9 cellular contexts compared by ENCODE assay signal in the genomic region with DNA sequence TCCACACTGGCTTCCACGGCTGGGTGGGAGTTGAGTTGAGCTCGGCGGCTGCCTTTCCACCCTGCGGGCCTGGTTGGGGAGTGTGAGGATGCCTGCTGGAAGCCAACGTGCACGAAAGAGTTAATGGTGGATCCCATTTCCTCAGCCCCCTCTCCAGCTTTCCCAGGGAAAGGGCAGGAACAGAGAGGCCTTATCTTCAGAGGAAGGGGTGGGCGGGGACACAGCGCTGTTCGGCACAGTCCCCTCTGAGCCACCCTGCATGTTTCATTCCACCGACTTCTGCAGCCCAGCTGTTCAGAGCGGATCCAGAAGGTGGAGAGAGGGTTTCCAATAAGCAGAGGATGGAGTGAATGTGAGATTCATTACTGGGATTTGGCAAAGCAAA.
DNase-seq lines count a peak whose midpoint lies in the region.
"Had no signal": no experiment of that assay in that cellular context is flagged by ENCODE, and none has a peak within 500 bp of the region (broad histone marks: within the 10 kb centered on the region; RNA-seq: fewer than 3 reads in every experiment).

No MANE protein-coding gene starts in this region.

- no peaks in the 10 kb centered on the region for H3K27me3 ChIP-seq in thymus (ENCODE audit: control insufficient read depth, insufficient read depth)

- no peaks in the 10 kb centered on the region for H3K27me3 Mint-ChIP-seq in activated naive CD8-positive, alpha-beta T cell

- H3K27ac ChIP-seq in thymus (ENCODE audit: low read depth) = peak overlapping the region; percentile 86

- H3K4me3 Mint-ChIP-seq in activated naive CD8-positive, alpha-beta T cell = peak overlapping the region; percentile 91

- peaks cover 12% of the 10 kb centered on the region for H3K36me3 ChIP-seq in thymus (ENCODE audit: control insufficient read depth, insufficient read depth)

- peak; percentile 71 for DNase-seq in activated CD8-positive, alpha-beta memory T cell treated with anti-CD3 and anti-CD28 coated beads for 24 hours
- DNase-seq in activated CD8-positive, alpha-beta memory T cell treated with anti-CD3 and anti-CD28 coated beads, Interleukin-2, amount 50 U/mL, for 4 hours = no peak
- peak; percentile 67 for DNase-seq in iPS-NIHi7 (ENCODE audit: extremely low spot score)
- no peak for DNase-seq in ACHN
- no peak for DNase-seq in NCI-H187 (lab: John Stamatoyannopoulos, UW)
- no peak for DNase-seq in NCI-H2227 (lab: John Stamatoyannopoulos, UW; ENCODE audit: unreplicated experiment)
- DNase-seq: KG1 had no signal

- no peaks in the 10 kb centered on the region for H3K9me3 ChIP-seq in thymus (ENCODE audit: control insufficient read depth)

- H3K27ac Mint-ChIP-seq in activated naive CD8-positive, alpha-beta T cell = peak overlapping the region; percentile 100

- no peaks in the 10 kb centered on the region for H3K36me3 Mint-ChIP-seq in activated naive CD8-positive, alpha-beta T cell

- in situ Hi-C loops in ACHN (cut with HindIII; ENCODE audit: low pct_ligation_motif_present, low pct_unique_long_range_greater_than_20kb, low sequenced_read_pairs) = loop anchor here (25.0 kb wide), 1 partner anchor 99 kb away; no protein-coding TSS in a partner anchor

- 85% methylated on average over 11 of the region's 11 CpGs for WGBS in thymus

- no peaks in the 10 kb centered on the region for H3K9me3 Mint-ChIP-seq in activated naive CD8-positive, alpha-beta T cell (ENCODE audit: low read depth)

- peaks cover 91% of the 10 kb centered on the region for H3K4me1 Mint-ChIP-seq in activated naive CD8-positive, alpha-beta T cell (ENCODE audit: low read depth)

- H3K4me1 ChIP-seq in thymus (ENCODE audit: control insufficient read depth, insufficient read depth, low read length) = peaks cover 87% of the 10 kb centered on the region

- no peak overlapping the region for H3K4me3 ChIP-seq in thymus (ENCODE audit: low read length)

Comparison
In these comparisons a context has a peak if more than half of its experiments do, and no peak if none do; other contexts are left out.
1. DNase-seq: peak in activated CD8-positive, alpha-beta memory T cell treated with anti-CD3 and anti-CD28 coated beads for 24 hours (single experiment) and iPS-NIHi7 (single experiment); none in activated CD8-positive, alpha-beta memory T cell treated with anti-CD3 and anti-CD28 coated beads, Interleukin-2, amount 50 U/mL, for 4 hours (single experiment), ACHN (single experiment), NCI-H187 (0 of 2) and NCI-H2227 (single experiment).